In genomic region chr15:49675051-49675450, GRCh38 we compare ENCODE assay signal across 10 cellular contexts. TPM values are rescaled to one million over a fixed set of nuclear protein-coding genes. Genes with fewer than 3 reads are reported as not detected.
DNase-seq lines count a peak whose midpoint lies in the region; ATAC-seq and TF ChIP-seq lines count a peak whose summit lies in the region.
"Had no signal": no experiment of that assay in that cellular context is flagged by ENCODE, and none has a peak within 500 bp of the region (broad histone marks: within the 10 kb centered on the region; RNA-seq: fewer than 3 reads in every experiment).

No MANE protein-coding gene starts in this region.

- no peak overlapping the region for H3K27ac Mint-ChIP-seq in activated naive CD8-positive, alpha-beta T cell treated with anti-CD3 and anti-CD28 coated beads, Interleukin-2, amount 50 U/mL, for 24 hours

- no peak overlapping the region for H3K4me3 Mint-ChIP-seq in activated naive CD8-positive, alpha-beta T cell treated with anti-CD3 and anti-CD28 coated beads, Interleukin-2, amount 50 U/mL, for 24 hours

- peaks cover 10% of the 10 kb centered on the region for H3K27me3 Mint-ChIP-seq in activated naive CD8-positive, alpha-beta T cell treated with anti-CD3 and anti-CD28 coated beads, Interleukin-2, amount 50 U/mL, for 24 hours

- no peak for ATAC-seq in activated naive CD8-positive, alpha-beta T cell treated with anti-CD3 and anti-CD28 coated beads, Interleukin-2, amount 50 U/mL, for 24 hours

- peak; percentile 4 for DNase-seq in COLO668 (lab: John Stamatoyannopoulos, UW; ENCODE audit: unreplicated experiment)
- DNase-seq in LHCN-M2 (ENCODE audit: low read depth): peak; percentile 96
- DNase-seq in cardiac fibroblast (ENCODE audit: low read depth in 2 of 2): peak; percentile 82 to 95
- peak; percentile 74 for DNase-seq in myocyte (ENCODE audit: low read depth)
- DNase-seq in NCI-H146 (lab: John Stamatoyannopoulos, UW): no peak
- DNase-seq in activated CD4-positive, CD25-positive, alpha-beta regulatory T cell treated with anti-CD3 and anti-CD28 coated beads, Interleukin-2, amount 50 U/mL, for 72 hours: no peak
- no peak for DNase-seq in activated naive CD8-positive, alpha-beta T cell treated with anti-CD3 and anti-CD28 coated beads, Interleukin-2, amount 50 U/mL, for 24 hours
- no peak for DNase-seq in iPS-NIHi11 (ENCODE audit: low spot score)
- DNase-seq: colonic mucosa; stimulated activated CD4-positive, alpha-beta T cell treated with anti-CD3 and anti-CD28 coated beads, Interleukin-4, amount 100 ng/mL, for 1 hour had no signal

- H3K4me3 ChIP-seq in cardiac fibroblast (replicated peaks in 1 of 2; ENCODE audit: low read depth in 2 of 2, low read length in 2 of 2): no peak overlapping the region
- H3K4me3 ChIP-seq: colonic mucosa had no signal

- H3K9me3 Mint-ChIP-seq in activated naive CD8-positive, alpha-beta T cell treated with anti-CD3 and anti-CD28 coated beads, Interleukin-2, amount 50 U/mL, for 24 hours: no peaks in the 10 kb centered on the region

- no peaks in the 10 kb centered on the region for H3K36me3 Mint-ChIP-seq in activated naive CD8-positive, alpha-beta T cell treated with anti-CD3 and anti-CD28 coated beads, Interleukin-2, amount 50 U/mL, for 24 hours (ENCODE audit: low read depth)

- no peaks in the 10 kb centered on the region for H3K4me1 Mint-ChIP-seq in activated naive CD8-positive, alpha-beta T cell treated with anti-CD3 and anti-CD28 coated beads, Interleukin-2, amount 50 U/mL, for 24 hours

- TF ChIP-seq CTCF in cardiac fibroblast (IDR thresholded peaks at IDR 0.05; ENCODE audit: low read depth, low read length): peak; percentile 57

RNA-seq across cellular contexts. Expression of gene DTWD1, which starts 54.2 kb away (rescaled TPM):
- total RNA-seq in LHCN-M2 (2014; rRNA removed) (20.6 and 23.8 TPM in 2 replicates), myocyte (38.1 and 46.5 TPM in 2 replicates)
- 24.4 TPM for polyA plus RNA-seq in LHCN-M2 (2012)
- polyA plus RNA-seq in myocyte (2012): 23.7 TPM

RNA-seq across cellular contexts. Expression of gene FAM227B, which starts 54.4 kb away (rescaled TPM):
- total RNA-seq in LHCN-M2 (2014; rRNA removed) (7.9 and 8.0 TPM in 2 replicates), myocyte (19.9 and 35.6 TPM in 2 replicates)
- polyA plus RNA-seq in LHCN-M2 (2012): 7.6 TPM
- polyA plus RNA-seq in myocyte (2012): 15.5 TPM

Comparison
In these comparisons a context has a peak if more than half of its experiments do, and no peak if none do; other contexts are left out.
1. DNase-seq: peak in COLO668 (single experiment), LHCN-M2 (single experiment), cardiac fibroblast (2 of 2) and myocyte (single experiment); none in NCI-H146 (single experiment), activated CD4-positive, CD25-positive, alpha-beta regulatory T cell treated with anti-CD3 and anti-CD28 coated beads, Interleukin-2, amount 50 U/mL, for 72 hours (single experiment), activated naive CD8-positive, alpha-beta T cell treated with anti-CD3 and anti-CD28 coated beads, Interleukin-2, amount 50 U/mL, for 24 hours (single experiment) and iPS-NIHi11 (single experiment).